Comparison of ENCODE assay signal across 9 cellular contexts in the genomic region with DNA sequence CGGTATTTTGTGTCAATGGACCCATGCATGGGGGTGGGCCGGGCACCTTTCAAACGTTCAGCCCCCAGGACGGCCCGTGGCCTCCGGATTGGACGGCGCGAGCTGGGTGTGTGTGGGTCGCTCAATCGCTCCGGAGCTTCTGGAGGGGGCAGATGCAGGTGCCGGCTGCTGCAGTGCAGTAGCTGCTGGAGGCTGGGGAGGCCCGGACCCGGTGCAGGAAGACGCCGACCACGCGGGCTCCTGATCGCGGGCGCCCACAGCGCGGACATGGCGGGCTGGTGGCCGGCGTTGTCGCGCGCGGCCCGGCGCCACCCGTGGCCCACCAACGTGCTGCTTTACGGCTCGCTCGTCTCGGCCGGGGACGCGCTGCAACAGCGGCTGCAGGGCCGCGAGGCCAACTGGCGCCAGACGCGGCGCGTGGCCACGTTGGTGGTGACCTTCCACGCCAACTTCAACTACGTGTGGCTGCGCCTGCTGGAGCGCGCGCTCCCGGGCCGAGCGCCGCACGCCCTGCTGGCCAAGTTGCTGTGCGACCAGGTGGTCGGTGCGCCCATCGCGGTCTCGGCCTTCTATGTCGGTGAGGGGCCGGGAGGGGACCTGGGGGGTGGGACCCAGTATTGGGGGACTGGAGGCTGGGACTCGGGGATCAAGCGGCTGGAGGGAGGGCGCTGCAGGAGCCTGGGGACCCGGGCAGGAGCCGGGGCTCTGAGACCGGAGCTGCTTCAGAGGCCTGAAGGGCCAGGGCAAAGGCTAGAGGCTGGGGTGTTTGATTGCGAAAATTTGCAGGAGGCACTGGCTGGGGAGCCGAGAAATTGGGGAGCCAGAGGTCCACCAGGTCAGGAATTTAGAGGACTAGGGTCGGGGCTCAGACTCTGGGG. TPM values are rescaled to one million over a fixed set of nuclear protein-coding genes. Genes with fewer than 3 reads are reported as not detected.
DNase-seq lines count a peak whose midpoint lies in the region; ATAC-seq, FAIRE-seq and TF ChIP-seq lines count a peak whose summit lies in the region.
"Not testable (repeated sequence)": the region's sequence is repeated elsewhere in the genome, so short reads cannot be mapped to it uniquely, and the experiment has no call there.
"Had no signal": no experiment of that assay in that cellular context is flagged by ENCODE, and none has a peak within 500 bp of the region (broad histone marks: within the 10 kb centered on the region; RNA-seq: fewer than 3 reads in every experiment).

A gene (plus strand): TSS at position 124 of the 878 bp plus-strand sequence. CDS start 144 bp downstream, at position 268.

- H2BK12ac ChIP-seq in trophoblast cell (ENCODE audit: low read length), result not testable (repeated sequence)

- not testable (repeated sequence) for H3K23ac ChIP-seq in trophoblast cell (ENCODE audit: low read length)

- intact Hi-C loops in Caco-2 (cut with micrococcal nuclease; ENCODE audit: unreplicated experiment); Panc1 (cut with micrococcal nuclease; ENCODE audit: unreplicated experiment); K562 (cut with micrococcal nuclease); HepG2 (cut with micrococcal nuclease; ENCODE audit: unreplicated experiment): not testable (repeated sequence)

- H3K36me3 ChIP-seq in Caco-2 (ENCODE audit: control insufficient read depth, insufficient read depth, low read length); MG63; Panc1 (ENCODE audit: control insufficient read depth, insufficient read depth, low read length); K562 (ENCODE audit: control insufficient read depth, insufficient read depth, low read length); HepG2 (replicated peaks in 1 of 2; ENCODE audit: control insufficient read depth in 1 of 2, insufficient read depth in 2 of 2, low read length in 2 of 2); trophoblast cell (ENCODE audit: control insufficient read depth in 1 of 2, insufficient read depth in 2 of 2, low read length in 2 of 2); thoracic aorta: not testable (repeated sequence)

- H3K27ac ChIP-seq in Panc1 (ENCODE audit: low read length) (peak within 1 kb of the TSS; percentile 26; the same call in 1 of the 2 replicates), HepG2 (ENCODE audit: extremely low read length, insufficient read depth, low read length) (peak within 1 kb of the TSS; percentile 71), thoracic aorta (peak within 1 kb of the TSS; percentile 53 to 59)
- H3K27ac ChIP-seq in K562 (ENCODE audit: extremely low read depth, low read depth, low read length); trophoblast cell (ENCODE audit: low read depth, low read length): not testable (repeated sequence)

- not testable (repeated sequence) for H4K91ac ChIP-seq in trophoblast cell (ENCODE audit: low read depth, low read length)

- H3K4me1 ChIP-seq in Caco-2; Panc1 (ENCODE audit: control insufficient read depth, insufficient read depth, low read length); K562 (replicated peaks in 1 of 2; ENCODE audit: control insufficient read depth in 2 of 2, insufficient read depth in 2 of 2, low read length in 2 of 2); trophoblast cell (ENCODE audit: control insufficient read depth in 1 of 2, insufficient read depth in 2 of 2, low read length in 2 of 2); thoracic aorta (ENCODE audit: control insufficient read depth in 1 of 2, low read depth in 2 of 2): not testable (repeated sequence)
- peaks cover 46% of the 10 kb centered on the region for H3K4me1 ChIP-seq in HepG2 (ENCODE audit: insufficient read depth, low read length)

- WGBS in K562 (ENCODE audit: insufficient coverage, low coverage, missing lambda C conversion rate), result 54% methylated on average over 39 of the region's 79 CpGs
- WGBS in HepG2 (ENCODE audit: low lambda C conversion rate), result 1% methylated on average over 46 of the region's 79 CpGs
- no CpG with 5 or more reads among the region's 79 CpGs for WGBS in trophoblast cell (ENCODE audit: extremely low coverage, insufficient coverage, insufficient read length)

- TF ChIP-seq EP300 in K562 (IDR thresholded peaks at IDR 0.05; ENCODE audit: low read length); HepG2 (IDR thresholded peaks at IDR 0.05; ENCODE audit: low read depth in 2 of 2, low read length in 2 of 2): not testable (repeated sequence)
- 0 out of 2 replicates have a peak, but pooled peaks have one; percentile 22 for TF ChIP-seq EP300 in HepG2 (CRISPR knock-in tag; IDR thresholded peaks at IDR 0.05; ENCODE audit: borderline replicate concordance)

- not testable (repeated sequence) for H3K9me3 Mint-ChIP-seq in Caco-2 (ENCODE audit: unreplicated experiment)

- H3K9ac ChIP-seq in K562 (ENCODE audit: insufficient read depth in 1 of 2, low read depth in 2 of 2, low read length in 2 of 2); trophoblast cell (ENCODE audit: low read length): not testable (repeated sequence)
- H3K9ac ChIP-seq in HepG2 (ENCODE audit: insufficient read depth, low read depth, low read length), result peak within 1 kb of the TSS; percentile 84

- not testable (repeated sequence) for H2AFZ ChIP-seq in K562 (ENCODE audit: low read depth, low read length); HepG2 (ENCODE audit: low read length)
- H2AFZ ChIP-seq in trophoblast cell (ENCODE audit: insufficient read depth, low read length, poor library complexity), result peak within 1 kb of the TSS; percentile 30

- ATAC-seq in Panc1 (peak; percentile 99), HepG2 (peak; percentile 87), thoracic aorta (ENCODE audit: insufficient number of reproducible peaks, low FRiP score, low read depth) (peak; percentile 55)
- ATAC-seq in K562, result not testable (repeated sequence)

- not testable (repeated sequence) for H2AK5ac ChIP-seq in trophoblast cell (ENCODE audit: low read length)

- not testable (repeated sequence) for H3K27ac Mint-ChIP-seq in Caco-2 (ENCODE audit: unreplicated experiment)

- H2BK5ac ChIP-seq in trophoblast cell (ENCODE audit: low read depth, low read length, poor library complexity), result not testable (repeated sequence)

- not testable (repeated sequence) for H3K4ac ChIP-seq in trophoblast cell (ENCODE audit: low read depth, low read length)

- peak; percentile 56 to 63 for DNase-seq in Caco-2
- peak; percentile 53 for DNase-seq in MG63
- not testable (repeated sequence) for DNase-seq in Panc1 (ENCODE audit: low read depth, low spot score); K562 (ENCODE audit: extremely low read depth in 1 of 4, low spot score in 3 of 4); trophoblast cell; thoracic aorta (ENCODE audit: low spot score)
- peak in 1 of 2 donors; percentile 52 for DNase-seq in foreskin fibroblast
- DNase-seq in HepG2 (ENCODE audit: low spot score), result peak; percentile 73

- TF ChIP-seq CTCF in Caco-2 (IDR thresholded peaks at IDR 0.05; ENCODE audit: insufficient read depth in 1 of 2, low read depth in 1 of 2, low read length in 1 of 2, severe bottlenecking in 1 of 2, unreplicated experiment in 1 of 2), result peak in 1 of 2 experiments; percentile 2
- not testable (repeated sequence) for TF ChIP-seq CTCF in Panc1 (IDR thresholded peaks at IDR 0.05); K562 (IDR thresholded peaks at IDR 0.05 in 2 of 3, conservative IDR thresholded peaks at IDR 0.05 in 1 of 3; ENCODE audit: insufficient read depth in 2 of 3, low read depth in 1 of 3, low read length in 3 of 3); foreskin fibroblast (IDR thresholded peaks at IDR 0.05; ENCODE audit: low read depth, low read length); thoracic aorta (IDR thresholded peaks at IDR 0.05)
- TF ChIP-seq CTCF in HepG2 (CRISPR knock-in tag; IDR thresholded peaks at IDR 0.05), result peak; percentile 26; the same call in 1 of the 2 replicates

- not testable (repeated sequence) for H3K79me1 ChIP-seq in trophoblast cell (ENCODE audit: low read length)

- H3K27me3 Mint-ChIP-seq in Caco-2 (ENCODE audit: insufficient read depth, unreplicated experiment), result not testable (repeated sequence)

- POLR2A ChIA-PET in Caco-2 (lab: Charles Lee); Panc1 (lab: Charles Lee); K562 (lab: Yijun Ruan, JAX): not testable (repeated sequence)
- POLR2A ChIA-PET in HepG2 (lab: Yijun Ruan, JAX), result interaction anchor here (0.6 to 1.8 kb wide), 2 partner anchors 9 to 60 kb away, joined by 3 to 8 read pairs; no protein-coding TSS in a partner anchor

- not testable (repeated sequence) for H2BK120ac ChIP-seq in trophoblast cell (ENCODE audit: insufficient read depth, low read length, poor library complexity)

- in situ Hi-C loops in Panc1 (cut with HindIII; ENCODE audit: low pct_unique_long_range_greater_than_20kb, low sequenced_read_pairs); K562 (cut with MboI); HepG2 (cut with HindIII; ENCODE audit: extremely low pct_ligation_motif_present, low pct_unique_long_range_greater_than_20kb): not testable (repeated sequence)

- not testable (repeated sequence) for H4K8ac ChIP-seq in trophoblast cell (ENCODE audit: low read depth, low read length)

- not testable (repeated sequence) for H4K20me1 ChIP-seq in K562 (replicated peaks; ENCODE audit: control insufficient read depth, insufficient read depth, low read length); HepG2 (ENCODE audit: insufficient read depth, low read length)

- not testable (repeated sequence) for H4K12ac ChIP-seq in trophoblast cell (ENCODE audit: low read depth, low read length)

- H3K9me3 ChIP-seq in Caco-2; MG63; Panc1 (ENCODE audit: control insufficient read depth, insufficient read depth, low read depth, low read length); K562 (replicated peaks; ENCODE audit: control insufficient read depth, insufficient read depth, low read depth, low read length); HepG2 (ENCODE audit: low read length); trophoblast cell (ENCODE audit: insufficient read depth, low read depth, low read length); thoracic aorta: not testable (repeated sequence)

- not testable (repeated sequence) for H3K36me3 Mint-ChIP-seq in Caco-2 (ENCODE audit: insufficient read depth, unreplicated experiment)

- H3K14ac ChIP-seq in trophoblast cell (ENCODE audit: low read length), result peak within 1 kb of the TSS; percentile 25

- not testable (repeated sequence) for H3K79me2 ChIP-seq in K562 (ENCODE audit: control insufficient read depth, insufficient read depth, low read length); trophoblast cell (ENCODE audit: control insufficient read depth, insufficient read depth, low read length, poor library complexity)
- peaks cover 34% of the 10 kb centered on the region for H3K79me2 ChIP-seq in HepG2 (ENCODE audit: insufficient read depth, low read length)

- not testable (repeated sequence) for FAIRE-seq in K562 (lab: Jason Lieb, UNC); HepG2 (lab: Jason Lieb, UNC)

- H3K4me2 ChIP-seq in K562 (ENCODE audit: insufficient read depth, low read length), result not testable (repeated sequence)
- H3K4me2 ChIP-seq in HepG2 (ENCODE audit: low read depth, low read length) (peak within 1 kb of the TSS; percentile 71), trophoblast cell (ENCODE audit: low read length) (peak within 1 kb of the TSS; percentile 63)

- CTCF ChIA-PET in Caco-2 (lab: Charles Lee); Panc1 (lab: Charles Lee); K562 (lab: Yijun Ruan, JAX; ENCODE audit: low intra/inter-chr PET ratio); HepG2 (lab: Yijun Ruan, JAX; ENCODE audit: low intra/inter-chr PET ratio, low total read pairs): not testable (repeated sequence)

- H3K9me1 ChIP-seq in K562 (ENCODE audit: control insufficient read depth, insufficient read depth, low read length), result not testable (repeated sequence)

- not testable (repeated sequence) for H3K18ac ChIP-seq in trophoblast cell (ENCODE audit: low read length)

- not testable (repeated sequence) for H3K27me3 ChIP-seq in Caco-2 (replicated peaks; ENCODE audit: control insufficient read depth, insufficient read depth, low read length); MG63; Panc1 (ENCODE audit: control insufficient read depth, insufficient read depth, low read length); HepG2 (ENCODE audit: control insufficient read depth in 1 of 2, insufficient read depth in 2 of 2, low read length in 2 of 2); trophoblast cell (ENCODE audit: insufficient read depth, low read length); thoracic aorta (replicated peaks; ENCODE audit: insufficient read depth)
- peaks cover 5 to 14% of the 10 kb centered on the region in 2 experiments; a peak in 4 of 5 replicates for H3K27me3 ChIP-seq in K562 (ENCODE audit: control insufficient read depth in 2 of 2, insufficient read depth in 2 of 2, low read length in 2 of 2)

- not testable (repeated sequence) for TF ChIP-seq POLR2A in K562 (conservative IDR thresholded peaks at IDR 0.05)
- peak; percentile 90 to 96 for TF ChIP-seq POLR2A in HepG2 (IDR thresholded peaks at IDR 0.05; ENCODE audit: insufficient read depth in 1 of 2, low read depth in 2 of 2, low read length in 2 of 2)

- not testable (repeated sequence) for H3K4me1 Mint-ChIP-seq in Caco-2 (ENCODE audit: low read depth, unreplicated experiment)

- H3K4me3 Mint-ChIP-seq in Caco-2 (ENCODE audit: unreplicated experiment), result peak within 1 kb of the TSS; percentile 64

- H3K4me3 ChIP-seq in Caco-2 (ENCODE audit: low read depth, low read length), result peak within 1 kb of the TSS; percentile 67
- peak within 1 kb of the TSS; percentile 46 for H3K4me3 ChIP-seq in MG63
- peak within 1 kb of the TSS; percentile 60 to 66 for H3K4me3 ChIP-seq in Panc1 (ENCODE audit: low read depth in 2 of 2, low read length in 2 of 2)
- not testable (repeated sequence) for H3K4me3 ChIP-seq in K562
- H3K4me3 ChIP-seq in foreskin fibroblast (ENCODE audit: low read depth in 1 of 2, low read length in 2 of 2), result peak within 1 kb of the TSS; percentile 35 to 47
- H3K4me3 ChIP-seq in HepG2 (replicated peaks in 1 of 3; ENCODE audit: insufficient read depth in 1 of 3, low read depth in 2 of 3, low read length in 3 of 3), result peak within 1 kb of the TSS; percentile 66 to 94 (median 84)
- H3K4me3 ChIP-seq in trophoblast cell (ENCODE audit: low read depth, low read length), result peak within 1 kb of the TSS; percentile 67
- peak within 1 kb of the TSS; percentile 90 for H3K4me3 ChIP-seq in thoracic aorta

- not testable (repeated sequence) for TF ChIP-seq RAD21 in K562 (CRISPR knock-in tag; conservative IDR thresholded peaks at IDR 0.05 in 1 of 2, IDR thresholded peaks at IDR 0.05 in 1 of 2)
- TF ChIP-seq RAD21 in HepG2 (CRISPR knock-in tag; IDR thresholded peaks at IDR 0.05), result peak; percentile 79

- BruUV-seq in Caco-2 (replicated peaks; lab: Mats Ljungman, UMichigan); Panc1 (replicated peaks; lab: Mats Ljungman, UMichigan); K562 (replicated peaks; lab: Mats Ljungman, UMichigan); HepG2 (replicated peaks; lab: Mats Ljungman, UMichigan): not testable (repeated sequence)

RNA-seq across cellular contexts. Expression of the gene that starts here (rescaled TPM):
- total RNA-seq in Caco-2 (2022) (3.7 and 4.6 TPM in 2 replicates), Panc1 (2021; ENCODE audit: unreplicated experiment) (10.4 TPM), K562 (2014; rRNA removed) (not detected in 2 replicates), K562 (2014; rRNA removed; fragmentation: Illumina TruSeq; extraction: Trizol) (not detected in 2 replicates), K562 (2015; rRNA removed; fragmentation: Illumina TruSeq; extraction: Trizol) (not detected in 2 replicates), K562 (2021) (0.11 TPM in 1 of 2 replicates, not detected in the other), HepG2 (2016; rRNA removed; fragmentation: Illumina TruSeq; extraction: Trizol) (63.8 and 75.8 TPM in 2 replicates), thoracic aorta (1 to 10 TPM; 5.0 to 8.2 TPM)
- 0.59 and 1.3 TPM in 2 replicates for total RNA-seq in MG63 (2014; rRNA removed; shearing (Covaris generic); ENCODE audit: low replicate concordance)
- 3.0 TPM for polyA plus RNA-seq in Panc1 (2012; ENCODE audit: insufficient read length)
- not detected in 2 replicates for total RNA-seq in K562 (2011; cell fraction: chromatin; rRNA removed; ENCODE audit: low replicate concordance)
- total RNA-seq in K562 (2011; cell fraction: nucleolus; rRNA removed), result not detected in 2 replicates
- not detected in 2 replicates for total RNA-seq in K562 (2011; cell fraction: nucleoplasm; rRNA removed)
- polyA plus RNA-seq in K562 (2011; rRNA removed) (not detected in 2 replicates), K562 (2014; fragmentation: Illumina TruSeq; extraction: Trizol) (not detected in 2 replicates), K562 (2014; fragmentation: Nextera tagmentation; extraction: Ambion mirVana) (not detected), K562 (2014; rRNA removed) (not detected in 2 replicates), HepG2 (2011; rRNA removed) (33.6 and 34.7 TPM in 2 replicates)
- polyA plus RNA-seq in K562 (2011; cell fraction: cytosol; rRNA removed), result not detected in 2 replicates
- not detected in 2 replicates for polyA plus RNA-seq in K562 (2011; cell fraction: nucleus; rRNA removed)
- polyA plus RNA-seq in K562 (2012), result 0.01 TPM in 1 of 2 replicates, not detected in the other
- polyA minus RNA-seq in K562 (2011; rRNA and poly(A)+ RNA removed), result not detected in 2 replicates
- 0.18 TPM in 1 of 2 replicates, not detected in the other for polyA minus RNA-seq in K562 (2011; cell fraction: cytosol; rRNA and poly(A)+ RNA removed)
- not detected in 2 replicates for polyA minus RNA-seq in K562 (2011; cell fraction: nucleus; rRNA and poly(A)+ RNA removed)
- 10.1 and 10.5 TPM in 2 replicates for total RNA-seq in HepG2 (2016; cell fraction: cytosol; rRNA removed; fragmentation: Illumina TruSeq; extraction: Trizol; ENCODE audit: low read depth)
- total RNA-seq in HepG2 (2016; cell fraction: insoluble cytoplasmic fraction; rRNA removed; fragmentation: Illumina TruSeq; extraction: Trizol), result 63.6 and 79.3 TPM in 2 replicates
- total RNA-seq in HepG2 (2016; cell fraction: membrane; rRNA removed; fragmentation: Illumina TruSeq; extraction: Trizol), result 45.8 and 49.0 TPM in 2 replicates
- 37.4 and 38.1 TPM in 2 replicates for total RNA-seq in HepG2 (2016; cell fraction: nucleus; rRNA removed; fragmentation: Illumina TruSeq; extraction: Trizol)
- 30.7 and 35.5 TPM in 2 replicates for polyA plus RNA-seq in HepG2 (2011; cell fraction: cytosol; rRNA removed)
- polyA plus RNA-seq in HepG2 (2011; cell fraction: nucleus; rRNA removed), result 10.6 and 16.5 TPM in 2 replicates
- 15.0 and 21.1 TPM in 2 replicates for polyA plus RNA-seq in HepG2 (2012)
- polyA plus RNA-seq in HepG2 (2016; cell fraction: cytosol; fragmentation: Illumina TruSeq; extraction: Trizol; ENCODE audit: low read depth), result 6.4 and 10.6 TPM in 2 replicates
- 56.5 and 61.1 TPM in 2 replicates for polyA plus RNA-seq in HepG2 (2016; cell fraction: insoluble cytoplasmic fraction; fragmentation: Illumina TruSeq; extraction: Trizol; ENCODE audit: low read depth)
- polyA plus RNA-seq in HepG2 (2016; cell fraction: membrane; fragmentation: Illumina TruSeq; extraction: Trizol; ENCODE audit: low read depth), result 26.1 and 27.8 TPM in 2 replicates
- 49.1 and 49.6 TPM in 2 replicates for polyA plus RNA-seq in HepG2 (2016; cell fraction: nucleus; fragmentation: Illumina TruSeq; extraction: Trizol; ENCODE audit: insufficient read depth, low read depth)
- 10.5 and 73.9 TPM in 2 replicates for polyA minus RNA-seq in HepG2 (2011; rRNA and poly(A)+ RNA removed; ENCODE audit: low replicate concordance)
- 42.8 and 48.0 TPM in 2 replicates for polyA minus RNA-seq in HepG2 (2011; cell fraction: cytosol; rRNA and poly(A)+ RNA removed)
- polyA minus RNA-seq in HepG2 (2011; cell fraction: nucleus; rRNA and poly(A)+ RNA removed), result 20.3 and 27.0 TPM in 2 replicates
- 0.08 and 0.12 TPM in 2 replicates for polyA plus RNA-seq in trophoblast cell (2013)
- total RNA-seq: HFFc6 had no signal

Comparison
In these comparisons a context has a peak if more than half of its experiments do, and no peak if none do; other contexts are left out.
1. RNA of the gene that starts here (polyA plus RNA-seq): 6.4 to 61.1 TPM in HepG2; 0.01 TPM in K562; every median in the first group is over 4 times any median in the second.